9 cellular contexts compared by ENCODE assay signal in genomic region chr20:34891166-34892062, GRCh38. TPM values are rescaled to one million over a fixed set of nuclear protein-coding genes. Genes with fewer than 3 reads are reported as not detected.
DNase-seq lines count a peak whose midpoint lies in the region; TF ChIP-seq lines count a peak whose summit lies in the region.
"Had no signal": no experiment of that assay in that cellular context is flagged by ENCODE, and none has a peak within 500 bp of the region (broad histone marks: within the 10 kb centered on the region; RNA-seq: fewer than 3 reads in every experiment).

No MANE protein-coding gene starts in this region.

- intact Hi-C loops in tibial artery (cut with DNase I; ENCODE audit: low total_unique reads), result no loop called here

- no peaks in the 10 kb centered on the region for H3K9me3 Mint-ChIP-seq in activated T-cell treated with anti-CD3 and anti-CD28 coated beads, Interleukin-2, amount 50 U/mL, for 24 hours
- H3K9me3 Mint-ChIP-seq in stimulated activated naive CD8-positive, alpha-beta T cell treated with anti-CD3 and anti-CD28 coated beads, Interleukin-15, Interleukin-2, amounts not matched to agents 100 ng/mL and 50 ng/mL, for 24 hours, result no peaks in the 10 kb centered on the region

- no peaks in the 10 kb centered on the region for H3K36me3 ChIP-seq in hepatocyte (replicated peaks; ENCODE audit: insufficient read depth, low read depth)
- no peaks in the 10 kb centered on the region for H3K36me3 ChIP-seq in tibial artery

- peak overlapping the region; percentile 28 for H3K4me3 Mint-ChIP-seq in activated T-cell treated with anti-CD3 and anti-CD28 coated beads, Interleukin-2, amount 50 U/mL, for 24 hours
- H3K4me3 Mint-ChIP-seq in stimulated activated naive CD8-positive, alpha-beta T cell treated with anti-CD3 and anti-CD28 coated beads, Interleukin-15, Interleukin-2, amounts not matched to agents 100 ng/mL and 50 ng/mL, for 24 hours, result no peak overlapping the region

- H3K27ac ChIP-seq in hepatocyte (no peak overlapping the region), tibial artery (no peak overlapping the region)
- H3K27ac ChIP-seq: C4-2B had no signal

- no peak for DNase-seq in activated T-cell treated with anti-CD3 and anti-CD28 coated beads, Interleukin-2, amount 50 U/mL, for 24 hours
- no peak for DNase-seq in activated T-cell treated with anti-CD3 and anti-CD28 coated beads for 4 hours
- peak; percentile 93 for DNase-seq in SIG-M5 treated with dmso at 0.1 percent for 504 hours (lab: John Stamatoyannopoulos, UW; ENCODE audit: unreplicated experiment)
- DNase-seq in dedifferentiated amniotic fluid mesenchymal stem cell (ENCODE audit: extremely low spot score), result peak; percentile 53
- no peak for DNase-seq in NCI-H1694 treated with DMSO at 0.1 percent for 48 hours (lab: John Stamatoyannopoulos, UW)
- no peak for DNase-seq in hepatocyte (ENCODE audit: low spot score)
- DNase-seq in tibial artery, result no peak

- H3K27me3 Mint-ChIP-seq in activated T-cell treated with anti-CD3 and anti-CD28 coated beads, Interleukin-2, amount 50 U/mL, for 24 hours, result no peaks in the 10 kb centered on the region
- H3K27me3 Mint-ChIP-seq in stimulated activated naive CD8-positive, alpha-beta T cell treated with anti-CD3 and anti-CD28 coated beads, Interleukin-15, Interleukin-2, amounts not matched to agents 100 ng/mL and 50 ng/mL, for 24 hours, result no peaks in the 10 kb centered on the region

- H2AFZ ChIP-seq in hepatocyte, result no peak overlapping the region

- TF ChIP-seq CTCF in hepatocyte (IDR thresholded peaks at IDR 0.05; ENCODE audit: poor library complexity) (no peak), tibial artery (IDR thresholded peaks at IDR 0.05) (no peak)

- H3K4me1 Mint-ChIP-seq in activated T-cell treated with anti-CD3 and anti-CD28 coated beads, Interleukin-2, amount 50 U/mL, for 24 hours (ENCODE audit: low read depth), result peaks cover 41% of the 10 kb centered on the region
- H3K4me1 Mint-ChIP-seq in stimulated activated naive CD8-positive, alpha-beta T cell treated with anti-CD3 and anti-CD28 coated beads, Interleukin-15, Interleukin-2, amounts not matched to agents 100 ng/mL and 50 ng/mL, for 24 hours (ENCODE audit: low read depth), result peaks cover 30% of the 10 kb centered on the region

- H3K27ac Mint-ChIP-seq in activated T-cell treated with anti-CD3 and anti-CD28 coated beads, Interleukin-2, amount 50 U/mL, for 24 hours, result peak overlapping the region; percentile 90
- peak overlapping the region; percentile 66 for H3K27ac Mint-ChIP-seq in stimulated activated naive CD8-positive, alpha-beta T cell treated with anti-CD3 and anti-CD28 coated beads, Interleukin-15, Interleukin-2, amounts not matched to agents 100 ng/mL and 50 ng/mL, for 24 hours

- no peaks in the 10 kb centered on the region for H4K20me1 ChIP-seq in hepatocyte (ENCODE audit: insufficient read depth, poor library complexity, severe bottlenecking)

- no peaks in the 10 kb centered on the region for H3K27me3 ChIP-seq in hepatocyte
- no peaks in the 10 kb centered on the region for H3K27me3 ChIP-seq in tibial artery

- H3K4me3 ChIP-seq in hepatocyte, result no peak overlapping the region
- no peak overlapping the region for H3K4me3 ChIP-seq in tibial artery

- no peaks in the 10 kb centered on the region for H3K9me2 ChIP-seq in hepatocyte (replicated peaks; ENCODE audit: insufficient read depth)

- H3K9me3 ChIP-seq in hepatocyte (ENCODE audit: low read depth) (no peaks in the 10 kb centered on the region), tibial artery (no peaks in the 10 kb centered on the region)

- no peaks in the 10 kb centered on the region for H3K36me3 Mint-ChIP-seq in activated T-cell treated with anti-CD3 and anti-CD28 coated beads, Interleukin-2, amount 50 U/mL, for 24 hours (ENCODE audit: low read depth)
- H3K36me3 Mint-ChIP-seq in stimulated activated naive CD8-positive, alpha-beta T cell treated with anti-CD3 and anti-CD28 coated beads, Interleukin-15, Interleukin-2, amounts not matched to agents 100 ng/mL and 50 ng/mL, for 24 hours (ENCODE audit: low read depth), result no peaks in the 10 kb centered on the region

- H3K79me2 ChIP-seq in hepatocyte, result peaks cover 10% of the 10 kb centered on the region

- peaks cover 8% of the 10 kb centered on the region for H3K4me1 ChIP-seq in hepatocyte (ENCODE audit: insufficient read depth)
- peaks cover 0 to 43% (median 17%) of the 10 kb centered on the region in 4 donors for H3K4me1 ChIP-seq in tibial artery

- 87% methylated on average over 2 of the region's 2 CpGs for WGBS in hepatocyte (ENCODE audit: low lambda C conversion rate, missing lambda C conversion rate)

- no peak overlapping the region for H3K4me2 ChIP-seq in hepatocyte

RNA-seq across cellular contexts. Expression of gene ACSS2, which starts 15.0 kb away (rescaled TPM):
- 59.5 and 91.9 TPM in 2 replicates for total RNA-seq in hepatocyte
- polyA plus RNA-seq in hepatocyte, result 52.0 and 56.2 TPM in 2 replicates

RNA-seq across cellular contexts. Expression of gene GGT7, which starts 18.8 kb away (rescaled TPM):
- total RNA-seq in hepatocyte, result 4.9 and 9.8 TPM in 2 replicates
- polyA plus RNA-seq in hepatocyte, result 18.2 and 23.9 TPM in 2 replicates

Comparison
In these comparisons a context has a peak if more than half of its experiments do, and no peak if none do; other contexts are left out.
1. DNase-seq: peak in SIG-M5 treated with dmso at 0.1 percent for 504 hours (single experiment) and dedifferentiated amniotic fluid mesenchymal stem cell (single experiment); none in activated T-cell treated with anti-CD3 and anti-CD28 coated beads, Interleukin-2, amount 50 U/mL, for 24 hours (single experiment), activated T-cell treated with anti-CD3 and anti-CD28 coated beads for 4 hours (single experiment), NCI-H1694 treated with DMSO at 0.1 percent for 48 hours (single experiment), hepatocyte (single experiment) and tibial artery (0 of 2).